ENCODE assay signal across 14 cellular contexts in genomic region chr2:169203952-169204351, GRCh38.
DNase-seq lines count a peak whose midpoint lies in the region; ATAC-seq, FAIRE-seq and TF ChIP-seq lines count a peak whose summit lies in the region.
"Had no signal": no experiment of that assay in that cellular context is flagged by ENCODE, and none has a peak within 500 bp of the region (broad histone marks: within the 10 kb centered on the region; RNA-seq: fewer than 3 reads in every experiment).

No MANE protein-coding gene starts in this region.

- H3K9me3 ChIP-seq in A549 (no peaks in the 10 kb centered on the region; the same call in 2 of the 3 replicates), HepG2 (ENCODE audit: low read length) (no peaks in the 10 kb centered on the region), smooth muscle cell (replicated peaks; ENCODE audit: low read depth) (no peaks in the 10 kb centered on the region)
- H3K9me3 ChIP-seq: BE2C, Caco-2 had no signal

- ATAC-seq in A549 = no peak
- no peak for ATAC-seq in HepG2

- DNase-seq in A549 (ENCODE audit: low read depth in 1 of 2, low spot score in 1 of 2) (no peak), HuH-7 (ENCODE audit: low spot score) (peak; percentile 45), NCI-H748 treated with DMSO at 0.1 percent for 48 hours (lab: John Stamatoyannopoulos, UW) (peak; percentile 24), HepG2 (ENCODE audit: low spot score) (no peak), smooth muscle cell (lab: John Stamatoyannopoulos, UW; ENCODE audit: unreplicated experiment) (no peak), COLO829 (ENCODE audit: low spot score) (no peak), glutamatergic neuron (no peak)
- DNase-seq: BE2C; Caco-2; CD4-positive, alpha-beta memory T cell; H7; Karpas-422 had no signal

- in situ Hi-C loops in HepG2 (cut with HindIII; ENCODE audit: extremely low pct_ligation_motif_present, low pct_unique_long_range_greater_than_20kb) = no loop called here

- H3K27me3 ChIP-seq in HepG2 (ENCODE audit: control insufficient read depth in 1 of 2, insufficient read depth in 2 of 2, low read length in 2 of 2) (peaks cover 0 to 11% of the 10 kb centered on the region in 2 experiments; a peak in 1 of 5 replicates), smooth muscle cell (ENCODE audit: low read depth) (no peaks in the 10 kb centered on the region)
- H3K27me3 ChIP-seq: BE2C had no signal

- no peaks in the 10 kb centered on the region for H3K27me3 Mint-ChIP-seq in glutamatergic neuron (ENCODE audit: unreplicated experiment)

- no peak overlapping the region for H3K4me3 Mint-ChIP-seq in glutamatergic neuron (ENCODE audit: unreplicated experiment)
- H3K4me3 Mint-ChIP-seq: CD4-positive, alpha-beta memory T cell had no signal

- H3K36me3 ChIP-seq in HepG2 (replicated peaks in 1 of 2; ENCODE audit: control insufficient read depth in 1 of 2, insufficient read depth in 2 of 2, low read length in 2 of 2) (no peaks in the 10 kb centered on the region), smooth muscle cell (ENCODE audit: low read depth) (no peaks in the 10 kb centered on the region)
- H3K36me3 ChIP-seq: BE2C had no signal

- TF ChIP-seq RAD21 in A549 (conservative IDR thresholded peaks at IDR 0.05 in 1 of 2, IDR thresholded peaks at IDR 0.05 in 1 of 2) (no peak), HepG2 (CRISPR knock-in tag; IDR thresholded peaks at IDR 0.05) (no peak)

- TF ChIP-seq EP300 in A549 (IDR thresholded peaks at IDR 0.05) (no peak), HepG2 (IDR thresholded peaks at IDR 0.05; ENCODE audit: low read depth in 2 of 2, low read length in 2 of 2) (no peak), HepG2 (CRISPR knock-in tag; IDR thresholded peaks at IDR 0.05; ENCODE audit: borderline replicate concordance) (no peak)

- H3K4me3 ChIP-seq in A549 = no peak overlapping the region
- H3K4me3 ChIP-seq in HepG2 (replicated peaks in 1 of 3; ENCODE audit: insufficient read depth in 1 of 3, low read depth in 2 of 3, low read length in 3 of 3) = no peak overlapping the region
- H3K4me3 ChIP-seq in smooth muscle cell = no peak overlapping the region

- TF ChIP-seq POLR2A in A549 (IDR thresholded peaks at IDR 0.05; ENCODE audit: low read length) (no peak), HepG2 (IDR thresholded peaks at IDR 0.05; ENCODE audit: insufficient read depth in 1 of 2, low read depth in 2 of 2, low read length in 2 of 2) (no peak)

- TF ChIP-seq CTCF in A549 (IDR thresholded peaks at IDR 0.05) (no peak), HepG2 (CRISPR knock-in tag; IDR thresholded peaks at IDR 0.05) (no peak), smooth muscle cell (IDR thresholded peaks at IDR 0.05; ENCODE audit: borderline replicate concordance, insufficient read depth, poor library complexity, severe bottlenecking) (no peak), glutamatergic neuron (IDR thresholded peaks at IDR 0.05; ENCODE audit: partially characterized antibody, unreplicated experiment) (no peak)

- H3K36me3 Mint-ChIP-seq in glutamatergic neuron (ENCODE audit: unreplicated experiment) = no peaks in the 10 kb centered on the region
- H3K36me3 Mint-ChIP-seq: CD4-positive, alpha-beta memory T cell had no signal

- CTCF ChIA-PET in A549 (lab: Yijun Ruan, JAX) = interaction anchor here (2.2 kb wide), 1 partner anchor 17 kb away, joined by 6 read pairs; no protein-coding TSS in a partner anchor
- CTCF ChIA-PET in HepG2 (lab: Yijun Ruan, JAX; ENCODE audit: low intra/inter-chr PET ratio, low total read pairs) = no interaction called here

- no TSS peak for BruUV-seq in HepG2 (replicated peaks; lab: Mats Ljungman, UMichigan)

- H3K4me2 ChIP-seq in A549 = no peak overlapping the region
- H3K4me2 ChIP-seq in HepG2 (ENCODE audit: low read depth, low read length) = no peak overlapping the region
- no peak overlapping the region for H3K4me2 ChIP-seq in smooth muscle cell

- intact Hi-C loops in HepG2 (cut with micrococcal nuclease; ENCODE audit: unreplicated experiment) = no loop called here

- H3K4me1 Mint-ChIP-seq in glutamatergic neuron (ENCODE audit: low read depth, unreplicated experiment) = no peaks in the 10 kb centered on the region
- H3K4me1 Mint-ChIP-seq: CD4-positive, alpha-beta memory T cell had no signal

- H3K27ac Mint-ChIP-seq in glutamatergic neuron (ENCODE audit: unreplicated experiment) = no peak overlapping the region
- H3K27ac Mint-ChIP-seq: CD4-positive, alpha-beta memory T cell had no signal

- no peaks in the 10 kb centered on the region for H3F3A ChIP-seq in smooth muscle cell (ENCODE audit: low read depth)

- H2AFZ ChIP-seq in HepG2 (ENCODE audit: low read length) (no peak overlapping the region), smooth muscle cell (ENCODE audit: low read depth) (no peak overlapping the region)

- H3K9ac ChIP-seq in HepG2 (ENCODE audit: insufficient read depth, low read depth, low read length) (no peak overlapping the region), smooth muscle cell (ENCODE audit: low read depth) (no peak overlapping the region)

- no peaks in the 10 kb centered on the region for H3K4me1 ChIP-seq in A549
- H3K4me1 ChIP-seq in HepG2 (ENCODE audit: insufficient read depth, low read length) = no peaks in the 10 kb centered on the region
- H3K4me1 ChIP-seq in smooth muscle cell (ENCODE audit: low read depth) = no peaks in the 10 kb centered on the region
- H3K4me1 ChIP-seq: BE2C, Caco-2 had no signal

- H3K79me2 ChIP-seq in HepG2 (ENCODE audit: insufficient read depth, low read length) (no peaks in the 10 kb centered on the region), smooth muscle cell (ENCODE audit: low read depth) (no peaks in the 10 kb centered on the region)

- 35% methylated on average over 8 of the region's 8 CpGs for WGBS in A549 (ENCODE audit: missing lambda C conversion rate)
- 5% methylated on average over 8 of the region's 8 CpGs for WGBS in HepG2 (ENCODE audit: low lambda C conversion rate)
- 97% methylated on average over 8 of the region's 8 CpGs for WGBS in smooth muscle cell (ENCODE audit: low lambda C conversion rate)

- POLR2A ChIA-PET in A549 (lab: Yijun Ruan, JAX) = no interaction called here
- POLR2A ChIA-PET in HepG2 (lab: Yijun Ruan, JAX) = no interaction called here

- FAIRE-seq in A549 (lab: Jason Lieb, UNC) = no peak
- no peak for FAIRE-seq in HepG2 (lab: Jason Lieb, UNC)
- FAIRE-seq: A204.1 had no signal

- H3K27ac ChIP-seq in A549 (no peak overlapping the region), HepG2 (ENCODE audit: extremely low read length, insufficient read depth, low read length) (no peak overlapping the region), smooth muscle cell (ENCODE audit: low read depth) (no peak overlapping the region)
- H3K27ac ChIP-seq: C4-2B had no signal

- H4K20me1 ChIP-seq in HepG2 (ENCODE audit: insufficient read depth, low read length) = no peaks in the 10 kb centered on the region
- H4K20me1 ChIP-seq in smooth muscle cell (ENCODE audit: low read depth) = no peaks in the 10 kb centered on the region

- H3K9me3 Mint-ChIP-seq in glutamatergic neuron (ENCODE audit: unreplicated experiment) = no peaks in the 10 kb centered on the region
- H3K9me3 Mint-ChIP-seq: CD4-positive, alpha-beta memory T cell had no signal

TF ChIP-seq in A549, 52 proteins besides CTCF, POLR2A, EP300 and RAD21:
- TF ChIP-seq TFCP2L1 (CRISPR knock-in tag; IDR thresholded peaks at IDR 0.05) (no peak), RNF2 (IDR thresholded peaks at IDR 0.05; ENCODE audit: borderline replicate concordance, low read depth) (0 out of 2 replicates have a peak, but pooled peaks have one; percentile 7)

TF ChIP-seq in HepG2, 621 proteins besides CTCF, POLR2A, EP300 and RAD21:
- no peak for TF ChIP-seq MBNL3 (CRISPR knock-in tag; conservative IDR thresholded peaks at IDR 0.05)
- no peak for TF ChIP-seq GABPB1 (CRISPR knock-in tag; IDR thresholded peaks at IDR 0.05)
- TF ChIP-seq ATF7-NPFF (CRISPR knock-in tag; IDR thresholded peaks at IDR 0.05; ENCODE audit: low read depth) = no peak
- no peak for TF ChIP-seq ZNF710 (CRISPR knock-in tag; IDR thresholded peaks at IDR 0.05; ENCODE audit: borderline replicate concordance)
- TF ChIP-seq ZSCAN12 (CRISPR knock-in tag; IDR thresholded peaks at IDR 0.05) = no peak
- no peak for TF ChIP-seq MTF1 (CRISPR knock-in tag; IDR thresholded peaks at IDR 0.05)
- no peak for TF ChIP-seq SMAD3 (CRISPR knock-in tag; IDR thresholded peaks at IDR 0.05)
- no peak for TF ChIP-seq NONO (IDR thresholded peaks at IDR 0.05)
- no peak for TF ChIP-seq NONO (CRISPR knock-in tag; conservative IDR thresholded peaks at IDR 0.05)
- 0 out of 2 replicates have a peak, but pooled peaks have one; percentile 14 for TF ChIP-seq CREB1 (IDR thresholded peaks at IDR 0.05)
- TF ChIP-seq CREB1 (CRISPR knock-in tag; IDR thresholded peaks at IDR 0.05) = no peak
TF ChIP-seq in HepG2: peak in this region for 1.

Comparison
In these comparisons a context has a peak if more than half of its experiments do, and no peak if none do; other contexts are left out.
1. DNase-seq: peak in HuH-7 (single experiment) and NCI-H748 treated with DMSO at 0.1 percent for 48 hours (single experiment); none in A549 (0 of 2), HepG2 (single experiment), smooth muscle cell (single experiment), COLO829 (single experiment) and glutamatergic neuron (single experiment).
2. Of the 38 proteins assayed by ChIP-seq in both HepG2 and A549: peak only in HepG2: none; only in A549: RNF2; in both: none; in neither: 37.